ENCODE assay signal across 15 cellular contexts in genomic region chr7:105641236-105641810, GRCh38.
A peak's percentile ranks its signal among the peaks of the same experiment; 100 is the strongest.
DNase-seq lines count a peak whose midpoint lies in the region; ATAC-seq and TF ChIP-seq lines count a peak whose summit lies in the region.
"Had no signal": no experiment of that assay in that cellular context is flagged by ENCODE, and none has a peak within 500 bp of the region (broad histone marks: within the 10 kb centered on the region; RNA-seq: fewer than 3 reads in every experiment).

No MANE protein-coding gene starts in this region.

- no peak for TF ChIP-seq CTCF in Caco-2 (IDR thresholded peaks at IDR 0.05; ENCODE audit: insufficient read depth in 1 of 2, low read depth in 1 of 2, low read length in 1 of 2, severe bottlenecking in 1 of 2, unreplicated experiment in 1 of 2)

- intact Hi-C loops in Caco-2 (cut with micrococcal nuclease; ENCODE audit: unreplicated experiment) = no loop called here

- no peak overlapping the region for H3K23ac ChIP-seq in mesenchymal stem cell (ENCODE audit: low read length in 2 of 2)

- H3K4me1 Mint-ChIP-seq in stimulated activated naive CD8-positive, alpha-beta T cell treated with anti-CD3 and anti-CD28 coated beads, Interleukin-15, amount 100 ng/mL, for 72 hours = no peaks in the 10 kb centered on the region
- H3K4me1 Mint-ChIP-seq in Caco-2 (ENCODE audit: low read depth, unreplicated experiment) = no peaks in the 10 kb centered on the region

- no peak overlapping the region for H2BK5ac ChIP-seq in mesenchymal stem cell (ENCODE audit: low read depth, low read length, poor library complexity, severe bottlenecking)

- H4K8ac ChIP-seq in mesenchymal stem cell (ENCODE audit: low read length) = peak overlapping the region; percentile 9

- no peak overlapping the region for H3K4me3 Mint-ChIP-seq in stimulated activated naive CD8-positive, alpha-beta T cell treated with anti-CD3 and anti-CD28 coated beads, Interleukin-15, amount 100 ng/mL, for 72 hours
- no peak overlapping the region for H3K4me3 Mint-ChIP-seq in Caco-2 (ENCODE audit: unreplicated experiment)
- H3K4me3 Mint-ChIP-seq: HFFc6 had no signal

- H3K4me2 ChIP-seq in mesenchymal stem cell (ENCODE audit: low read length, poor library complexity, severe bottlenecking) = no peak overlapping the region

- no peak overlapping the region for H2BK15ac ChIP-seq in mesenchymal stem cell (ENCODE audit: low read depth, poor library complexity, severe bottlenecking)

- H2BK12ac ChIP-seq in mesenchymal stem cell (ENCODE audit: low read length in 2 of 2) = peak overlapping the region in 1 of 2 experiments; percentile 19

- no peak overlapping the region for H3K4ac ChIP-seq in mesenchymal stem cell (ENCODE audit: low read depth in 1 of 2, low read length in 2 of 2)

- CTCF ChIA-PET in Caco-2 (lab: Charles Lee) = interaction anchor here (0.7 kb wide), 1 partner anchor 22 kb away, joined by 6 read pairs; no protein-coding TSS in a partner anchor

- H3K36me3 Mint-ChIP-seq in Caco-2 (ENCODE audit: insufficient read depth, unreplicated experiment) = peaks cover 6% of the 10 kb centered on the region

- H3K27me3 Mint-ChIP-seq in stimulated activated naive CD8-positive, alpha-beta T cell treated with anti-CD3 and anti-CD28 coated beads, Interleukin-15, amount 100 ng/mL, for 72 hours = no peaks in the 10 kb centered on the region
- no peaks in the 10 kb centered on the region for H3K27me3 Mint-ChIP-seq in Caco-2 (ENCODE audit: insufficient read depth, unreplicated experiment)

- H3K79me1 ChIP-seq in mesenchymal stem cell (replicated peaks; ENCODE audit: low read length, poor library complexity, severe bottlenecking) = no peaks in the 10 kb centered on the region

- H3K4me1 ChIP-seq in mesenchymal stem cell (ENCODE audit: control insufficient read depth, insufficient read depth, low read depth, low read length) = peaks cover 12% of the 10 kb centered on the region
- no peaks in the 10 kb centered on the region for H3K4me1 ChIP-seq in Caco-2

- no peak overlapping the region for H3K27ac Mint-ChIP-seq in stimulated activated naive CD8-positive, alpha-beta T cell treated with anti-CD3 and anti-CD28 coated beads, Interleukin-15, amount 100 ng/mL, for 72 hours
- no peak overlapping the region for H3K27ac Mint-ChIP-seq in Caco-2 (ENCODE audit: unreplicated experiment)
- H3K27ac Mint-ChIP-seq: HFFc6 had no signal

- H4K91ac ChIP-seq in mesenchymal stem cell (ENCODE audit: low read length) = no peak overlapping the region

- no peak overlapping the region for H2BK120ac ChIP-seq in mesenchymal stem cell (ENCODE audit: low read depth, low read length)

- no peaks in the 10 kb centered on the region for H3K27me3 ChIP-seq in mesenchymal stem cell (ENCODE audit: control insufficient read depth in 1 of 2, insufficient read depth in 1 of 2, low read length in 2 of 2)
- H3K27me3 ChIP-seq in Caco-2 (replicated peaks; ENCODE audit: control insufficient read depth, insufficient read depth, low read length) = no peaks in the 10 kb centered on the region

- H3K14ac ChIP-seq in mesenchymal stem cell (ENCODE audit: low read length in 2 of 2) = no peak overlapping the region

- ATAC-seq in stimulated activated naive CD8-positive, alpha-beta T cell treated with anti-CD3 and anti-CD28 coated beads, Interleukin-15, amount 100 ng/mL, for 72 hours = peak; percentile 12
- ATAC-seq in stimulated activated naive CD8-positive, alpha-beta T cell treated with anti-CD3 and anti-CD28 coated beads, Interleukin-15, Interleukin-2, amounts not matched to agents 100 U/mL and 50 U/mL, for 24 hours = no peak
- no peak for ATAC-seq in HG03432 (IDR thresholded peaks at IDR 0.05; ENCODE audit: unreplicated experiment)

- DNase-seq in stimulated activated naive CD8-positive, alpha-beta T cell treated with anti-CD3 and anti-CD28 coated beads, Interleukin-15, amount 100 ng/mL, for 72 hours = no peak
- DNase-seq in stimulated activated naive CD8-positive, alpha-beta T cell treated with anti-CD3 and anti-CD28 coated beads, Interleukin-15, Interleukin-2, amounts not matched to agents 100 U/mL and 50 U/mL, for 24 hours = no peak
- peak; percentile 83 for DNase-seq in cerebellar cortex (ENCODE audit: low spot score)
- no peak for DNase-seq in mesenchymal stem cell
- DNase-seq in DMS 273 (lab: John Stamatoyannopoulos, UW; ENCODE audit: unreplicated experiment) = no peak
- no peak for DNase-seq in stimulated activated CD4-positive, alpha-beta T cell treated with anti-CD3 and anti-CD28 coated beads, Interleukin-15, amount 100 ng/mL, for 24 hours
- no peak for DNase-seq in Caco-2
- DNase-seq: DMS53, HFFc6, KBM-7, NCI-H1092, NCI-H1694 treated with DMSO at 0.1 percent for 48 hours, NCI-H748 treated with DMSO at 0.1 percent for 48 hours, SIG-M5 had no signal

- no TSS peak for BruUV-seq in Caco-2 (replicated peaks; lab: Mats Ljungman, UMichigan)

- POLR2A ChIA-PET in Caco-2 (lab: Charles Lee) = no interaction called here

- 92% methylated on average over 15 of the region's 15 CpGs for WGBS in mesenchymal stem cell

- H3K18ac ChIP-seq in mesenchymal stem cell (ENCODE audit: low read depth in 1 of 2, low read length in 2 of 2) = no peak overlapping the region

- H3K27ac ChIP-seq in mesenchymal stem cell (ENCODE audit: low read length, poor library complexity, severe bottlenecking) = no peak overlapping the region

- H2AK5ac ChIP-seq in mesenchymal stem cell (ENCODE audit: low read length, severe bottlenecking) = no peak overlapping the region

- H3K9me3 Mint-ChIP-seq in stimulated activated naive CD8-positive, alpha-beta T cell treated with anti-CD3 and anti-CD28 coated beads, Interleukin-15, amount 100 ng/mL, for 72 hours = no peaks in the 10 kb centered on the region
- no peaks in the 10 kb centered on the region for H3K9me3 Mint-ChIP-seq in Caco-2 (ENCODE audit: unreplicated experiment)
- H3K9me3 Mint-ChIP-seq: HFFc6 had no signal

- H3K9ac ChIP-seq in mesenchymal stem cell (ENCODE audit: low read length) = no peak overlapping the region

- peaks cover 33 to 56% of the 10 kb centered on the region in 2 experiments for H3K36me3 ChIP-seq in mesenchymal stem cell (ENCODE audit: control insufficient read depth in 1 of 2, insufficient read depth in 2 of 2, low read depth in 1 of 2, low read length in 2 of 2)
- no peaks in the 10 kb centered on the region; the same call in 1 of the 2 replicates for H3K36me3 ChIP-seq in Caco-2 (ENCODE audit: control insufficient read depth, insufficient read depth, low read length)

- H3K9me3 ChIP-seq in mesenchymal stem cell (ENCODE audit: control insufficient read depth, low read length) (no peaks in the 10 kb centered on the region), Caco-2 (no peaks in the 10 kb centered on the region)

- no peak overlapping the region for H3K4me3 ChIP-seq in mesenchymal stem cell (ENCODE audit: insufficient read depth in 1 of 2, low read depth in 1 of 2, low read length in 2 of 2)
- H3K4me3 ChIP-seq in Caco-2 (ENCODE audit: low read depth, low read length) = no peak overlapping the region

- H2AFZ ChIP-seq in mesenchymal stem cell (ENCODE audit: low read depth, low read length) = no peak overlapping the region
